In genomic region chr6:131909408-131910218, GRCh38 we compare ENCODE assay signal across 1 cellular context.
TF ChIP-seq lines count a peak whose summit lies in the region.

No MANE protein-coding gene starts in this region.

TF ChIP-seq in HCT116, 20 proteins besides CTCF, POLR2A, EP300 and RAD21 (continued from another document):
- no peak for TF ChIP-seq ATF3 (IDR thresholded peaks at IDR 0.05)
- no peak for TF ChIP-seq EGR1 (IDR thresholded peaks at IDR 0.05; ENCODE audit: low read depth)
- TF ChIP-seq ELF1 (IDR thresholded peaks at IDR 0.05; ENCODE audit: borderline replicate concordance, low read depth): no peak
